In the genomic region with DNA sequence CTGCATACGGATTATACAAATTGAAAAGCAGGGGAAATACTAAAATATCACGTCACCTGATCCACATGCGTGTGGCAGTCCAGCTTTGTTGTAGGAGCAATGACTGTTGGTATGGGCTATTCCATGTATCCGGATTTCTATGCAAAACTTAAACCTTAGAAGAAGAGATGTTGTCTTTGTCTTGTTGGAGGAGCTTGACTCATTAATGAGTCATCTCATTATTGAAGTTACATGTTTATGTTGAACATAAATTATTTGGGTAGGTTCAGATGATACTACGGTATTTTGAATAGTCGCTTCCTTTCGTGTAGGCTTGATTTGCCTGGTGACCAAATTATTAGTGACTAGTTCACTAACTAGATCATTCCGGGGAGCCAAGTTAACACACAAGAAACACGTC, we compare ENCODE assay signal across 12 cellular contexts. TPM values are rescaled to one million over a fixed set of nuclear protein-coding genes. Genes with fewer than 3 reads are reported as not detected.
A peak's percentile ranks its signal among the peaks of the same experiment; 100 is the strongest.
DNase-seq lines count a peak whose midpoint lies in the region; ATAC-seq, FAIRE-seq and TF ChIP-seq lines count a peak whose summit lies in the region.
"Had no signal": no experiment of that assay in that cellular context is flagged by ENCODE, and none has a peak within 500 bp of the region (broad histone marks: within the 10 kb centered on the region; RNA-seq: fewer than 3 reads in every experiment).

No MANE protein-coding gene starts in this region.

- no peak for TF ChIP-seq CTCF in 22Rv1 (IDR thresholded peaks at IDR 0.05)
- TF ChIP-seq CTCF in WTC11 (IDR thresholded peaks at IDR 0.05) = no peak
- no peak for TF ChIP-seq CTCF in glutamatergic neuron (IDR thresholded peaks at IDR 0.05; ENCODE audit: partially characterized antibody, unreplicated experiment)
- no peak for TF ChIP-seq CTCF in sigmoid colon (IDR thresholded peaks at IDR 0.05)

- DNase-seq in GM12892 (ENCODE audit: insufficient read length) (no peak), WTC11 (ENCODE audit: low spot score) (no peak), glutamatergic neuron (no peak), sigmoid colon (no peak), NCI-H345 treated with DMSO at 0.1 percent for 48 hours (lab: John Stamatoyannopoulos, UW; ENCODE audit: unreplicated experiment) (no peak), NCI-H2107 (lab: John Stamatoyannopoulos, UW) (no peak)
- DNase-seq in activated CD4-positive, CD25-positive, alpha-beta regulatory T cell treated with anti-CD3 and anti-CD28 coated beads, Interleukin-2, amount 50 U/mL, for 72 hours = no peak

- no peak for TF ChIP-seq EP300 in sigmoid colon (IDR thresholded peaks at IDR 0.05)

- WGBS in sigmoid colon, 2 donors = 83 to 87% methylated on average over 9 of the region's 9 CpGs

- CTCF ChIA-PET in WTC11 (lab: Charles Lee) = interaction anchor here (0.7 to 3.0 kb wide), 10 partner anchors 9 to 289 kb away, joined by 3 to 26 read pairs (median 4); no protein-coding TSS in a partner anchor

- no peak for ATAC-seq in WTC11

- peaks cover 7% of the 10 kb centered on the region for H3K4me1 Mint-ChIP-seq in WTC11
- H3K4me1 Mint-ChIP-seq in glutamatergic neuron (ENCODE audit: low read depth, unreplicated experiment) = no peaks in the 10 kb centered on the region

- peaks cover 17% of the 10 kb centered on the region for H3K27me3 Mint-ChIP-seq in WTC11 (ENCODE audit: low read depth)
- H3K27me3 Mint-ChIP-seq in glutamatergic neuron (ENCODE audit: unreplicated experiment) = peaks cover 2% of the 10 kb centered on the region

- H3K27ac Mint-ChIP-seq in WTC11 = no peak overlapping the region
- no peak overlapping the region for H3K27ac Mint-ChIP-seq in glutamatergic neuron (ENCODE audit: unreplicated experiment)

- no peaks in the 10 kb centered on the region for H3K9me3 ChIP-seq in sigmoid colon
- H3K9me3 ChIP-seq: Caco-2, HAP-1, thyroid gland had no signal

- H3K9me3 Mint-ChIP-seq in WTC11 = no peaks in the 10 kb centered on the region
- H3K9me3 Mint-ChIP-seq in glutamatergic neuron (ENCODE audit: unreplicated experiment) = no peaks in the 10 kb centered on the region

- intact Hi-C loops in sigmoid colon (cut with DNase I) = loop anchor here (2.0 to 10.0 kb wide), 2 partner anchors 94 to 218 kb away; partner anchors contain the start of genes GTF2H1, HPS5 and SERGEF

- peaks cover 0 to 22% (median 12%) of the 10 kb centered on the region in 4 donors for H3K4me1 ChIP-seq in sigmoid colon

- H3K27ac ChIP-seq in 22Rv1 = peak overlapping the region; percentile 46; the same call in 1 of the 2 replicates
- no peak overlapping the region for H3K27ac ChIP-seq in sigmoid colon
- H3K27ac ChIP-seq: thyroid gland had no signal

- H3K4me3 Mint-ChIP-seq in WTC11 = peak overlapping the region; percentile 93
- peak overlapping the region; percentile 41 for H3K4me3 Mint-ChIP-seq in glutamatergic neuron (ENCODE audit: unreplicated experiment)

- H3K4me3 ChIP-seq in sigmoid colon = peak overlapping the region in 2 of 4 donors; percentile 73 to 85

- H3K36me3 ChIP-seq in sigmoid colon = peaks cover 0 to 21% (median 4%) of the 10 kb centered on the region in 4 donors
- H3K36me3 ChIP-seq: HAP-1 had no signal

- H3K36me3 Mint-ChIP-seq in WTC11 (peaks cover 20% of the 10 kb centered on the region), glutamatergic neuron (ENCODE audit: unreplicated experiment) (no peaks in the 10 kb centered on the region)

- TF ChIP-seq POLR2A in GM12892 (IDR thresholded peaks at IDR 0.05; ENCODE audit: low read depth, low read length) (no peak), sigmoid colon (IDR thresholded peaks at IDR 0.05) (no peak)

- peak; percentile 79 for FAIRE-seq in GM12892 (lab: Jason Lieb, UNC)

- H3K27me3 ChIP-seq in sigmoid colon = no peaks in the 10 kb centered on the region
- H3K27me3 ChIP-seq: thyroid gland had no signal

- POLR2A ChIA-PET in WTC11 (lab: Charles Lee) = no interaction called here

TF ChIP-seq in WTC11, 78 proteins besides CTCF, POLR2A, EP300 and RAD21:
- TF ChIP-seq NR3C1 (CRISPR knock-in tag; conservative IDR thresholded peaks at IDR 0.05; ENCODE audit: low read depth) (no peak), ZNF671 (CRISPR knock-in tag; IDR thresholded peaks at IDR 0.05) (no peak), CREB1 (CRISPR knock-in tag; IDR thresholded peaks at IDR 0.05) (no peak), RELA (CRISPR knock-in tag; IDR thresholded peaks at IDR 0.05; ENCODE audit: borderline replicate concordance) (no peak), SMAD4 (CRISPR knock-in tag; IDR thresholded peaks at IDR 0.05) (no peak), ZNF219 (CRISPR knock-in tag; IDR thresholded peaks at IDR 0.05; ENCODE audit: borderline replicate concordance) (no peak), CDX4 (CRISPR knock-in tag; IDR thresholded peaks at IDR 0.05; ENCODE audit: borderline replicate concordance) (no peak), MLX (CRISPR knock-in tag; IDR thresholded peaks at IDR 0.05) (no peak)
- TF ChIP-seq, protein P1, sequence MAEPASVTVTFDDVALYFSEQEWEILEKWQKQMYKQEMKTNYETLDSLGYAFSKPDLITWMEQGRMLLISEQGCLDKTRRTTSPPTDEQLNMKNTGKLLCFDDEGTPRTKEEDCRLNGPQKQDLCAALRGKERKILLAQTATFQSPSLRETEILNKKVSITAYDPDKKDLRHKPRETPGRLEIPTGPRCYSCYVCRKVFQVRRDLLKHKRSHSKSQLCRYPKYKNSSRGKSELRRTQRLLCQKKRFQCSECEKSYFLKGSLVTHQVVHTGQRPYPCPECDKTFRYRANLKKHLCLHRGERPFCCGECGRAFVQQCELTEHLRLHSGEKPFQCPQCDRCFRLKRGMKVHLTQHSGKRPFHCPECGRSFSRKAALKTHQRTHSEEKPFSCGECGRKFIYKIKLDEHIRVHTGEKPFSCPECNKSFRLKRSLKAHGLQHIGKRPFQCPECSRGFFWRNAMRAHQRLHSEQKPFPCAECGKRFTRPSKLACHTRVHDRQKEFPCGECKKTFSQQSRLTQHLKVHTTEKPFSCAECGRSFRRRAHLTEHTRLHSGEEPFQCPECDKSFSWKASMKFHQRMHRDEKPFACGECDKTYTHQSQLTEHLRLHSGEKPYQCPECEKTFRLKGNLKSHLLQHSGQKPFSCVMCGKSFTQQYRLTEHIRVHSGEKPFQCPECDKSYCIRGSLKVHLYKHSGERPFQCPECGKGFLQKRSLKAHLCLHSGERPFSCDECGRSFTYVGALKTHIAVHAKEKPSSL (CRISPR knock-in tag; conservative IDR thresholded peaks at IDR 0.05) = no peak
- TF ChIP-seq, protein P2, sequence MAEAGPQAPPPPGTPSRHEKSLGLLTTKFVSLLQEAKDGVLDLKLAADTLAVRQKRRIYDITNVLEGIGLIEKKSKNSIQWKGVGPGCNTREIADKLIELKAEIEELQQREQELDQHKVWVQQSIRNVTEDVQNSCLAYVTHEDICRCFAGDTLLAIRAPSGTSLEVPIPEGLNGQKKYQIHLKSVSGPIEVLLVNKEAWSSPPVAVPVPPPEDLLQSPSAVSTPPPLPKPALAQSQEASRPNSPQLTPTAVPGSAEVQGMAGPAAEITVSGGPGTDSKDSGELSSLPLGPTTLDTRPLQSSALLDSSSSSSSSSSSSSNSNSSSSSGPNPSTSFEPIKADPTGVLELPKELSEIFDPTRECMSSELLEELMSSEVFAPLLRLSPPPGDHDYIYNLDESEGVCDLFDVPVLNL (CRISPR knock-in tag; IDR thresholded peaks at IDR 0.05; ENCODE audit: borderline replicate concordance, low read depth) = no peak
- TF ChIP-seq, protein P3, sequence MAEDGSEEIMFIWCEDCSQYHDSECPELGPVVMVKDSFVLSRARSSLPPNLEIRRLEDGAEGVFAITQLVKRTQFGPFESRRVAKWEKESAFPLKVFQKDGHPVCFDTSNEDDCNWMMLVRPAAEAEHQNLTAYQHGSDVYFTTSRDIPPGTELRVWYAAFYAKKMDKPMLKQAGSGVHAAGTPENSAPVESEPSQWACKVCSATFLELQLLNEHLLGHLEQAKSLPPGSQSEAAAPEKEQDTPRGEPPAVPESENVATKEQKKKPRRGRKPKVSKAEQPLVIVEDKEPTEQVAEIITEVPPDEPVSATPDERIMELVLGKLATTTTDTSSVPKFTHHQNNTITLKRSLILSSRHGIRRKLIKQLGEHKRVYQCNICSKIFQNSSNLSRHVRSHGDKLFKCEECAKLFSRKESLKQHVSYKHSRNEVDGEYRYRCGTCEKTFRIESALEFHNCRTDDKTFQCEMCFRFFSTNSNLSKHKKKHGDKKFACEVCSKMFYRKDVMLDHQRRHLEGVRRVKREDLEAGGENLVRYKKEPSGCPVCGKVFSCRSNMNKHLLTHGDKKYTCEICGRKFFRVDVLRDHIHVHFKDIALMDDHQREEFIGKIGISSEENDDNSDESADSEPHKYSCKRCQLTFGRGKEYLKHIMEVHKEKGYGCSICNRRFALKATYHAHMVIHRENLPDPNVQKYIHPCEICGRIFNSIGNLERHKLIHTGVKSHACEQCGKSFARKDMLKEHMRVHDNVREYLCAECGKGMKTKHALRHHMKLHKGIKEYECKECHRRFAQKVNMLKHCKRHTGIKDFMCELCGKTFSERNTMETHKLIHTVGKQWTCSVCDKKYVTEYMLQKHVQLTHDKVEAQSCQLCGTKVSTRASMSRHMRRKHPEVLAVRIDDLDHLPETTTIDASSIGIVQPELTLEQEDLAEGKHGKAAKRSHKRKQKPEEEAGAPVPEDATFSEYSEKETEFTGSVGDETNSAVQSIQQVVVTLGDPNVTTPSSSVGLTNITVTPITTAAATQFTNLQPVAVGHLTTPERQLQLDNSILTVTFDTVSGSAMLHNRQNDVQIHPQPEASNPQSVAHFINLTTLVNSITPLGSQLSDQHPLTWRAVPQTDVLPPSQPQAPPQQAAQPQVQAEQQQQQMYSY (CRISPR knock-in tag; IDR thresholded peaks at IDR 0.05) = no peak
TF ChIP-seq in WTC11: peak in this region for 0.

RNA-seq across cellular contexts. Expression of gene SAAL1, which starts 0.8 kb away (rescaled TPM):
- 24.7 TPM for polyA plus RNA-seq in GM12892 (2012; ENCODE audit: missing spikeins)
- total RNA-seq in WTC11 (2021) (38.1 to 40.9 TPM (median 39.8 TPM) in 3 replicates), glutamatergic neuron (ENCODE audit: unreplicated experiment) (32.4 TPM), sigmoid colon (10 to 100 TPM in 2 of 4 donors, 1 to 10 TPM in 2; 8.7 to 14.4 (median 11.0) TPM)
- polyA plus RNA-seq in sigmoid colon = 10 to 100 TPM in 2 of 3 donors, 1 to 10 TPM in 1; 7.2 to 12.7 (median 11.5) TPM

RNA-seq across cellular contexts. Expression of gene MRGPRX3, which starts 25.7 kb away (rescaled TPM):
- polyA plus RNA-seq in GM12892 (2012; ENCODE audit: missing spikeins) = not detected
- total RNA-seq in WTC11 (2021) (not detected in 3 replicates), glutamatergic neuron (ENCODE audit: unreplicated experiment) (not detected), sigmoid colon (not detected)
- polyA plus RNA-seq in sigmoid colon = not detected
- total RNA-seq: Caco-2, Right ventricle myocardium superior, thyroid gland had no signal
